1 cellular context compared by ENCODE assay signal in genomic region chrX:100264200-100264599, GRCh38.
TF ChIP-seq lines count a peak whose summit lies in the region.

No MANE protein-coding gene starts in this region.

TF ChIP-seq in GM12878, 131 proteins besides CTCF, POLR2A, EP300 and RAD21 (continued from another document):
- TF ChIP-seq ZBTB4 (CRISPR knock-in tag; IDR thresholded peaks at IDR 0.05) (no peak), CREM (IDR thresholded peaks at IDR 0.05; ENCODE audit: low read depth) (peak; percentile 69), CHD1 (IDR thresholded peaks at IDR 0.05; ENCODE audit: low read depth, low read length) (no peak), E2F8 (IDR thresholded peaks at IDR 0.05; ENCODE audit: low read depth, partially characterized antibody) (no peak), MTA2 (IDR thresholded peaks at IDR 0.05; ENCODE audit: low read depth) (peak; percentile 29; the same call in 1 of the 2 replicates), KAT2A (conservative IDR thresholded peaks at IDR 0.05; ENCODE audit: control insufficient read depth, low read depth, low read length) (no peak), EED (IDR thresholded peaks at IDR 0.05; ENCODE audit: low read depth) (no peak), ZBED1 (IDR thresholded peaks at IDR 0.05; ENCODE audit: borderline replicate concordance) (peak; percentile 61; the same call in 1 of the 2 replicates), CEBPZ (IDR thresholded peaks at IDR 0.05; ENCODE audit: low read depth, low read length) (no peak), ATF7 (IDR thresholded peaks at IDR 0.05; ENCODE audit: low read depth) (no peak), FOXM1 (IDR thresholded peaks at IDR 0.05; ENCODE audit: low read depth, low read length) (peak; percentile 62; the same call in 1 of the 2 replicates), BCL11A (IDR thresholded peaks at IDR 0.05; ENCODE audit: low read depth, low read length) (peak; percentile 33; the same call in 1 of the 2 replicates), SRF (IDR thresholded peaks at IDR 0.05; ENCODE audit: low read depth in 2 of 2, low read length in 2 of 2) (no peak), MEF2B (IDR thresholded peaks at IDR 0.05; ENCODE audit: partially characterized antibody, poor library complexity, severe bottlenecking) (peak; percentile 48), JUNB (IDR thresholded peaks at IDR 0.05) (peak; percentile 89), IKZF2 (IDR thresholded peaks at IDR 0.05) (peak; percentile 12 to 45; a peak in 2 of 4 replicates), CBX5 (IDR thresholded peaks at IDR 0.05; ENCODE audit: low read depth) (0 out of 2 replicates have a peak, but pooled peaks have one; percentile 67), TCF12 (IDR thresholded peaks at IDR 0.05; ENCODE audit: low read depth, low read length) (no peak), TAF1 (IDR thresholded peaks at IDR 0.05; ENCODE audit: borderline replicate concordance, low read depth, low read length) (no peak), MEF2A (IDR thresholded peaks at IDR 0.05; ENCODE audit: insufficient read depth, low read depth, low read length) (0 out of 2 replicates have a peak, but pooled peaks have one; percentile 59), NRF1 (conservative IDR thresholded peaks at IDR 0.05; ENCODE audit: low read depth, low read length) (no peak), CBX3 (IDR thresholded peaks at IDR 0.05; ENCODE audit: borderline replicate concordance, low read depth) (no peak), CREB1 (IDR thresholded peaks at IDR 0.05; ENCODE audit: low read depth) (peak; percentile 24; the same call in 1 of the 2 replicates)
